In genomic region chr6:12961761-12962160, GRCh38 we compare ENCODE assay signal across 17 cellular contexts.
"Had no signal": no experiment of that assay in that cellular context is flagged by ENCODE, and none has a peak within 500 bp of the region (broad histone marks: within the 10 kb centered on the region; RNA-seq: fewer than 3 reads in every experiment).

No MANE protein-coding gene starts in this region.

- H3K27me3 ChIP-seq: pancreas, sigmoid colon, SJCRH30, suprapubic skin had no signal

- H3K4me3 ChIP-seq: pancreas, sigmoid colon, SJCRH30, spleen, suprapubic skin had no signal

- H3K36me3 Mint-ChIP-seq: activated naive CD4-positive, alpha-beta T cell treated with anti-CD3 and anti-CD28 coated beads, Interleukin-2, amount 50 U/mL, for 24 hours; natural killer cell; stimulated activated naive B cell treated with anti-CD40 and anti-IgM and Interleukin-4, amounts not matched to agents 10 μg/mL and 1 μg/mL and 100 μg/mL, for 72 hours had no signal

- DNase-seq: activated CD4-positive, alpha-beta T cell treated with anti-CD3 and anti-CD28 coated beads, Interleukin-2, amount 10 ng/mL, durations not matched to agents 24 days and 14 days; activated CD8-positive, alpha-beta memory T cell treated with anti-CD3 and anti-CD28 coated beads, Interleukin-2, amount 50 U/mL, for 48 hours; activated CD8-positive, alpha-beta T cell treated with anti-CD3 and anti-CD28 coated beads for 36 hours; activated gamma-delta T cell; activated T-cell treated with anti-CD3 and anti-CD28 coated beads, Interleukin-2, amount 50 U/mL, for 48 hours; erythroblast; foreskin melanocyte; left ventricle myocardium superior; natural killer cell; sigmoid colon; spleen; stimulated activated naive B cell treated with anti-CD40 and anti-IgM and Interleukin-4, amounts not matched to agents 10 μg/mL and 1 μg/mL and 100 μg/mL, for 72 hours had no signal

- H3K4me1 ChIP-seq: SJCRH30 had no signal

- ATAC-seq: activated CD8-positive, alpha-beta T cell treated with anti-CD3 and anti-CD28 coated beads for 36 hours; natural killer cell; stimulated activated naive B cell treated with anti-CD40 and anti-IgM and Interleukin-4, amounts not matched to agents 10 μg/mL and 1 μg/mL and 100 μg/mL, for 72 hours had no signal

- H3K27ac Mint-ChIP-seq: activated CD4-positive, alpha-beta T cell treated with anti-CD3 and anti-CD28 coated beads, Interleukin-2, amount 10 ng/mL, durations not matched to agents 24 days and 14 days; activated CD8-positive, alpha-beta T cell treated with anti-CD3 and anti-CD28 coated beads for 36 hours; activated naive CD4-positive, alpha-beta T cell treated with anti-CD3 and anti-CD28 coated beads, Interleukin-2, amount 50 U/mL, for 24 hours; natural killer cell; stimulated activated naive B cell treated with anti-CD40 and anti-IgM and Interleukin-4, amounts not matched to agents 10 μg/mL and 1 μg/mL and 100 μg/mL, for 72 hours had no signal

- H3K9me3 Mint-ChIP-seq: activated CD4-positive, alpha-beta T cell treated with anti-CD3 and anti-CD28 coated beads, Interleukin-2, amount 10 ng/mL, durations not matched to agents 24 days and 14 days; activated CD8-positive, alpha-beta T cell treated with anti-CD3 and anti-CD28 coated beads for 36 hours; activated naive CD4-positive, alpha-beta T cell treated with anti-CD3 and anti-CD28 coated beads, Interleukin-2, amount 50 U/mL, for 24 hours; natural killer cell; stimulated activated naive B cell treated with anti-CD40 and anti-IgM and Interleukin-4, amounts not matched to agents 10 μg/mL and 1 μg/mL and 100 μg/mL, for 72 hours had no signal

- H3K27ac ChIP-seq: neutrophil, sigmoid colon, SJCRH30, suprapubic skin had no signal

- H3K36me3 ChIP-seq: neutrophil, pancreas, sigmoid colon, SJCRH30, spleen, suprapubic skin had no signal

- H3K9me3 ChIP-seq: neutrophil, pancreas, sigmoid colon, SJCRH30, spleen, suprapubic skin had no signal

- H3K4me3 Mint-ChIP-seq: activated CD4-positive, alpha-beta T cell treated with anti-CD3 and anti-CD28 coated beads, Interleukin-2, amount 10 ng/mL, durations not matched to agents 24 days and 14 days; activated CD8-positive, alpha-beta T cell treated with anti-CD3 and anti-CD28 coated beads for 36 hours; activated naive CD4-positive, alpha-beta T cell treated with anti-CD3 and anti-CD28 coated beads, Interleukin-2, amount 50 U/mL, for 24 hours; natural killer cell; stimulated activated naive B cell treated with anti-CD40 and anti-IgM and Interleukin-4, amounts not matched to agents 10 μg/mL and 1 μg/mL and 100 μg/mL, for 72 hours had no signal
